In genomic region chr2:191806396-191806795, GRCh38 we compare ENCODE assay signal across 17 cellular contexts. TPM values are rescaled to one million over a fixed set of nuclear protein-coding genes. Genes with fewer than 3 reads are reported as not detected.
DNase-seq lines count a peak whose midpoint lies in the region; ATAC-seq, FAIRE-seq and TF ChIP-seq lines count a peak whose summit lies in the region.
"Had no signal": no experiment of that assay in that cellular context is flagged by ENCODE, and none has a peak within 500 bp of the region (broad histone marks: within the 10 kb centered on the region; RNA-seq: fewer than 3 reads in every experiment).

No MANE protein-coding gene starts in this region.

- TF ChIP-seq POLR2A in breast epithelium (IDR thresholded peaks at IDR 0.05) (no peak), K562 (conservative IDR thresholded peaks at IDR 0.05) (no peak)

- H3K9me3 ChIP-seq in breast epithelium (no peaks in the 10 kb centered on the region), K562 (replicated peaks; ENCODE audit: control insufficient read depth, insufficient read depth, low read depth, low read length) (no peaks in the 10 kb centered on the region), tibial artery (no peaks in the 10 kb centered on the region)
- H3K9me3 ChIP-seq: Caco-2 had no signal

- H3K9me3 Mint-ChIP-seq in MCF 10A (ENCODE audit: unreplicated experiment), result no peaks in the 10 kb centered on the region

- intact Hi-C loops in MCF 10A (cut with micrococcal nuclease) (no loop called here), breast epithelium (cut with DNase I; ENCODE audit: low total_unique reads) (no loop called here), K562 (cut with micrococcal nuclease) (no loop called here), tibial artery (cut with DNase I; ENCODE audit: low total_unique reads) (no loop called here)

- H3K36me3 ChIP-seq in breast epithelium (no peaks in the 10 kb centered on the region), K562 (ENCODE audit: control insufficient read depth, insufficient read depth, low read length) (no peaks in the 10 kb centered on the region), tibial artery (no peaks in the 10 kb centered on the region)

- H3K4me1 ChIP-seq in breast epithelium (no peaks in the 10 kb centered on the region), K562 (replicated peaks in 1 of 2; ENCODE audit: control insufficient read depth in 2 of 2, insufficient read depth in 2 of 2, low read length in 2 of 2) (no peaks in the 10 kb centered on the region), tibial artery (no peaks in the 10 kb centered on the region)

- H3K4me3 Mint-ChIP-seq in MCF 10A (ENCODE audit: unreplicated experiment), result no peak overlapping the region

- TF ChIP-seq EP300 in Ishikawa (IDR thresholded peaks at IDR 0.05; ENCODE audit: borderline replicate concordance) (no peak), K562 (IDR thresholded peaks at IDR 0.05; ENCODE audit: low read length) (no peak)

- no peaks in the 10 kb centered on the region for H3K4me1 Mint-ChIP-seq in MCF 10A (ENCODE audit: insufficient read depth, unreplicated experiment)

- CTCF ChIA-PET in MCF 10A (lab: Yijun Ruan, JAX) (interaction anchor here (0.5 to 3.1 kb wide), 6 partner anchors 10 to 356 kb away, joined by 3 to 29 read pairs (median 6); partner anchors contain the start of gene CAVIN2), K562 (lab: Yijun Ruan, JAX; ENCODE audit: low intra/inter-chr PET ratio) (no interaction called here)

- DNase-seq in MCF 10A (ENCODE audit: unreplicated experiment) (peak; percentile 14), breast epithelium (ENCODE audit: low spot score in 2 of 2) (no peak), K562 (ENCODE audit: extremely low read depth in 1 of 4, low spot score in 3 of 4) (no peak), myocyte (ENCODE audit: low read depth) (peak; percentile 15), tibial artery (no peak)
- no peak for DNase-seq in stimulated activated CD4-positive, alpha-beta T cell treated with anti-CD3 and anti-CD28 coated beads, Interleukin-4, amount 100 ng/mL, for 4 hours
- DNase-seq: AML-193, Caco-2, H7, NCI-H1105, NCI-H1694 treated with DMSO at 0.1 percent for 48 hours, NCI-H446 treated with DMSO at 0.1 percent for 48 hours, NCI-H774 had no signal

- H3K4me2 ChIP-seq in K562 (ENCODE audit: insufficient read depth, low read length), result no peak overlapping the region

- BruUV-seq in MCF 10A (replicated peaks; lab: Mats Ljungman, UMichigan), result no TSS peak
- BruUV-seq in K562 (replicated peaks; lab: Mats Ljungman, UMichigan), result no TSS peak

- H3K27me3 ChIP-seq in breast epithelium (no peaks in the 10 kb centered on the region), K562 (ENCODE audit: control insufficient read depth in 2 of 2, insufficient read depth in 2 of 2, low read length in 2 of 2) (no peaks in the 10 kb centered on the region), tibial artery (no peaks in the 10 kb centered on the region)

- no peak for ATAC-seq in K562
- no peak for ATAC-seq in HG02623 (IDR thresholded peaks at IDR 0.05; ENCODE audit: unreplicated experiment)

- POLR2A ChIA-PET in MCF 10A (lab: Yijun Ruan, JAX) (interaction anchor here (1.0 kb wide), 1 partner anchor 235 kb away, joined by 5 read pairs; no protein-coding TSS in a partner anchor), K562 (lab: Yijun Ruan, JAX) (no interaction called here)

- in situ Hi-C loops in K562 (cut with MboI), result no loop called here

- H3K79me2 ChIP-seq in K562 (ENCODE audit: control insufficient read depth, insufficient read depth, low read length), result no peaks in the 10 kb centered on the region

- no peaks in the 10 kb centered on the region for H3K36me3 Mint-ChIP-seq in MCF 10A (ENCODE audit: insufficient read depth, unreplicated experiment)

- H3K27me3 Mint-ChIP-seq in MCF 10A (ENCODE audit: insufficient read depth, unreplicated experiment), result no peaks in the 10 kb centered on the region

- TF ChIP-seq RAD21 in Ishikawa (IDR thresholded peaks at IDR 0.05; ENCODE audit: low read depth) (no peak), K562 (CRISPR knock-in tag; conservative IDR thresholded peaks at IDR 0.05 in 1 of 2, IDR thresholded peaks at IDR 0.05 in 1 of 2) (no peak)

- no peaks in the 10 kb centered on the region for H4K20me1 ChIP-seq in K562 (replicated peaks; ENCODE audit: control insufficient read depth, insufficient read depth, low read length)

- no peak for FAIRE-seq in K562 (lab: Jason Lieb, UNC)
- FAIRE-seq: A204.1 had no signal

- no peaks in the 10 kb centered on the region for H3K9me1 ChIP-seq in K562 (ENCODE audit: control insufficient read depth, insufficient read depth, low read length)

- H3K27ac ChIP-seq in breast epithelium (no peak overlapping the region), K562 (ENCODE audit: extremely low read depth, low read depth, low read length) (no peak overlapping the region), tibial artery (no peak overlapping the region)
- H3K27ac ChIP-seq: SK-N-MC had no signal

- 82% methylated on average over 1 of the region's 1 CpG for WGBS in K562 (ENCODE audit: insufficient coverage, low coverage, missing lambda C conversion rate)

- H3K9ac ChIP-seq in K562 (ENCODE audit: insufficient read depth in 1 of 2, low read depth in 2 of 2, low read length in 2 of 2), result no peak overlapping the region

- H3K4me3 ChIP-seq in breast epithelium (no peak overlapping the region), K562 (no peak overlapping the region), tibial artery (no peak overlapping the region)
- H3K4me3 ChIP-seq: SK-N-MC had no signal

- TF ChIP-seq CTCF in MCF 10A (IDR thresholded peaks at IDR 0.05; ENCODE audit: unreplicated experiment) (no peak), breast epithelium (IDR thresholded peaks at IDR 0.05) (no peak), K562 (IDR thresholded peaks at IDR 0.05 in 2 of 3, conservative IDR thresholded peaks at IDR 0.05 in 1 of 3; ENCODE audit: insufficient read depth in 2 of 3, low read depth in 1 of 3, low read length in 3 of 3) (no peak), tibial artery (IDR thresholded peaks at IDR 0.05) (no peak)

- H3K27ac Mint-ChIP-seq in MCF 10A (ENCODE audit: low read depth, unreplicated experiment), result no peak overlapping the region

- no peak overlapping the region for H2AFZ ChIP-seq in K562 (ENCODE audit: low read depth, low read length)

TF ChIP-seq in Ishikawa, 13 proteins besides CTCF, POLR2A, EP300 and RAD21 (continues in another document):
- no peak for TF ChIP-seq TEAD4 (IDR thresholded peaks at IDR 0.05)

TF ChIP-seq in K562, 482 proteins besides CTCF, POLR2A, EP300 and RAD21:
- no peak for TF ChIP-seq SNIP1 (IDR thresholded peaks at IDR 0.05; ENCODE audit: low read depth)
- no peak for TF ChIP-seq CEBPG (CRISPR knock-in tag; IDR thresholded peaks at IDR 0.05)
- peak; percentile 65; a peak in 3 of 4 replicates for TF ChIP-seq CEBPG (tag; conservative IDR thresholded peaks at IDR 0.05 in 1 of 2, IDR thresholded peaks at IDR 0.05 in 1 of 2)
- TF ChIP-seq C11orf30 (IDR thresholded peaks at IDR 0.05; ENCODE audit: low read depth), result no peak
- peak; percentile 45; the same call in 1 of the 2 replicates for TF ChIP-seq CEBPB (tag; IDR thresholded peaks at IDR 0.05)
- TF ChIP-seq SPI1 (IDR thresholded peaks at IDR 0.05; ENCODE audit: borderline replicate concordance, low read depth, low read length), result 0 out of 2 replicates have a peak, but pooled peaks have one; percentile 19
- TF ChIP-seq, protein P1, sequence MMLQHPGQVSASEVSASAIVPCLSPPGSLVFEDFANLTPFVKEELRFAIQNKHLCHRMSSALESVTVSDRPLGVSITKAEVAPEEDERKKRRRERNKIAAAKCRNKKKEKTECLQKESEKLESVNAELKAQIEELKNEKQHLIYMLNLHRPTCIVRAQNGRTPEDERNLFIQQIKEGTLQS (IDR thresholded peaks at IDR 0.05), result peak; percentile 71
- TF ChIP-seq, protein P1 (CRISPR knock-in tag; conservative IDR thresholded peaks at IDR 0.05), result no peak
- no peak for TF ChIP-seq FOXM1 (IDR thresholded peaks at IDR 0.05; ENCODE audit: low read depth)
- TF ChIP-seq FOXM1 (CRISPR knock-in tag; IDR thresholded peaks at IDR 0.05; ENCODE audit: low read depth), result no peak

RNA-seq across cellular contexts. Expression of gene CAVIN2, which starts 40.5 kb away (rescaled TPM):
- total RNA-seq in MCF 10A (2022) (14.7 and 16.4 TPM in 2 replicates), breast epithelium (10 to 100 TPM; 30.7 to 71.4 (median 31.3) TPM), K562 (2014; rRNA removed) (65.1 and 71.8 TPM in 2 replicates), K562 (2014; rRNA removed; fragmentation: Illumina TruSeq; extraction: Trizol) (81.0 and 86.4 TPM in 2 replicates), K562 (2015; rRNA removed; fragmentation: Illumina TruSeq; extraction: Trizol) (87.7 and 92.4 TPM in 2 replicates), K562 (2021) (70.5 and 74.6 TPM in 2 replicates), myocyte (56.5 and 57.8 TPM in 2 replicates)
- total RNA-seq in K562 (2011; cell fraction: chromatin; rRNA removed; ENCODE audit: low replicate concordance), result 11.7 and 16.8 TPM in 2 replicates
- total RNA-seq in K562 (2011; cell fraction: nucleolus; rRNA removed), result 12.2 and 13.9 TPM in 2 replicates
- 12.6 and 12.7 TPM in 2 replicates for total RNA-seq in K562 (2011; cell fraction: nucleoplasm; rRNA removed)
- polyA plus RNA-seq in K562 (2011; rRNA removed) (29.3 and 43.5 TPM in 2 replicates), K562 (2014; fragmentation: Illumina TruSeq; extraction: Trizol) (66.6 and 73.8 TPM in 2 replicates), K562 (2014; fragmentation: Nextera tagmentation; extraction: Ambion mirVana) (10 to 100 TPM; 20.6 to 31.5 TPM), K562 (2014; rRNA removed) (63.4 and 69.0 TPM in 2 replicates)
- polyA plus RNA-seq in K562 (2011; cell fraction: cytosol; rRNA removed), result 22.5 and 40.5 TPM in 2 replicates
- 14.2 and 19.0 TPM in 2 replicates for polyA plus RNA-seq in K562 (2011; cell fraction: nucleus; rRNA removed)
- 44.5 and 64.1 TPM in 2 replicates for polyA plus RNA-seq in K562 (2012)
- polyA minus RNA-seq in K562 (2011; rRNA and poly(A)+ RNA removed), result 31.3 and 39.1 TPM in 2 replicates
- polyA minus RNA-seq in K562 (2011; cell fraction: cytosol; rRNA and poly(A)+ RNA removed), result 23.3 and 34.4 TPM in 2 replicates
- 26.5 and 38.9 TPM in 2 replicates for polyA minus RNA-seq in K562 (2011; cell fraction: nucleus; rRNA and poly(A)+ RNA removed)
- 36.2 TPM for polyA plus RNA-seq in myocyte (2012)
- total RNA-seq: Caco-2 had no signal

Comparison
In these comparisons a context has a peak if more than half of its experiments do, and no peak if none do; other contexts are left out.
1. DNase-seq: peak in MCF 10A (single experiment) and myocyte (single experiment); none in breast epithelium (0 of 2), K562 (0 of 4), tibial artery (0 of 2) and stimulated activated CD4-positive, alpha-beta T cell treated with anti-CD3 and anti-CD28 coated beads, Interleukin-4, amount 100 ng/mL, for 4 hours (0 of 2).